In the genomic region with DNA sequence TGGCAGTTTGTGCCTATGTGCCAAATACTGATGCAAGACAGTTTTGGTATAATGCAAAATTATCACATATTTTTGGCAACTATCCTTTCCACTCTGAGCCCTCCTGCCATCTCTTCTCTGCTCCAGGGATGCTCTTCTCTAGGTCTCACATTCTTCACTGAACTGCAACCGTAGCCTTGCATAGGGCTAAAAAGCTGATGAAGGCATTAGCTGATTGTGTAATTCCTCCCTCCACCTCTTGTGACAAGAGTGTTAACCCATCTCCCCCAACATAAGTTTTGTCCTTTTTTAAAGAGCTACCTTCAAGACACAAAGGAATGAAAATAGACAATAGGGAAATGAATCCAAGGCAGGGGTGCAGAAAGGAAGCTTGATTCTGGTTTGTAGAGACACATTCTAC, we compare ENCODE assay signal across 24 cellular contexts. TPM values are rescaled to one million over a fixed set of nuclear protein-coding genes. Genes with fewer than 3 reads are reported as not detected.
"Had no signal": no experiment of that assay in that cellular context is flagged by ENCODE, and none has a peak within 500 bp of the region (broad histone marks: within the 10 kb centered on the region; RNA-seq: fewer than 3 reads in every experiment).

No MANE protein-coding gene starts in this region.

- H3K4me3 ChIP-seq: coronary artery, dorsolateral prefrontal cortex, esophagus muscularis mucosa, gastroesophageal sphincter, heart right ventricle, left lung, lower lobe of right lung, mucosa of descending colon had no signal

- H3K36me3 Mint-ChIP-seq: mesothelial cell of epicardium; naive B cell; naive thymus-derived CD8-positive, alpha-beta T cell had no signal

- H3K27ac Mint-ChIP-seq: mesothelial cell of epicardium; naive B cell; naive thymus-derived CD8-positive, alpha-beta T cell had no signal

- H3K4me3 Mint-ChIP-seq: mesothelial cell of epicardium; naive B cell; naive thymus-derived CD8-positive, alpha-beta T cell had no signal

- H3K9me3 Mint-ChIP-seq: mesothelial cell of epicardium; naive thymus-derived CD8-positive, alpha-beta T cell had no signal

- FAIRE-seq: endothelial cell of umbilical vein, frontal cortex, islet of Langerhans, keratinocyte had no signal

- DNase-seq: dermis blood vessel endothelial cell; dorsolateral prefrontal cortex; effector CD4-positive, alpha-beta T cell; effector memory CD4-positive, alpha-beta T cell; foreskin keratinocyte; head of caudate nucleus; heart right ventricle; hippocampal formation; left cardiac atrium; left lung; left ventricle myocardium superior; lower lobe of right lung; mesenchymal stem cell; mucosa of descending colon; naive B cell; naive thymus-derived CD8-positive, alpha-beta T cell had no signal

- H3K4me1 Mint-ChIP-seq: naive B cell; naive thymus-derived CD8-positive, alpha-beta T cell had no signal

- H3K27ac ChIP-seq: coronary artery, esophagus muscularis mucosa, foreskin keratinocyte, gastroesophageal sphincter, heart right ventricle, left lung, lower lobe of right lung had no signal

- H3K4me1 ChIP-seq: foreskin keratinocyte, left lung, lower lobe of right lung had no signal

- H3K27me3 Mint-ChIP-seq: naive B cell had no signal

- H3K27me3 ChIP-seq: dorsolateral prefrontal cortex, esophagus muscularis mucosa, gastroesophageal sphincter, heart right ventricle, left lung had no signal

- H3K36me3 ChIP-seq: esophagus muscularis mucosa, gastroesophageal sphincter, heart right ventricle, left lung, lower lobe of right lung had no signal

- ATAC-seq: foreskin keratinocyte; gastroesophageal sphincter; heart right ventricle; left cardiac atrium; left lung; left ventricle myocardium superior; lower lobe of right lung; mucosa of descending colon; naive thymus-derived CD8-positive, alpha-beta T cell had no signal

RNA-seq across cellular contexts. Expression of gene ANK2, which starts 33.1 kb away (rescaled TPM):
- total RNA-seq: endothelial cell of umbilical vein; naive thymus-derived CD8-positive, alpha-beta T cell had no signal
- polyA plus RNA-seq: endothelial cell of umbilical vein; naive thymus-derived CD8-positive, alpha-beta T cell had no signal
